9 cellular contexts compared by ENCODE assay signal in the genomic region with DNA sequence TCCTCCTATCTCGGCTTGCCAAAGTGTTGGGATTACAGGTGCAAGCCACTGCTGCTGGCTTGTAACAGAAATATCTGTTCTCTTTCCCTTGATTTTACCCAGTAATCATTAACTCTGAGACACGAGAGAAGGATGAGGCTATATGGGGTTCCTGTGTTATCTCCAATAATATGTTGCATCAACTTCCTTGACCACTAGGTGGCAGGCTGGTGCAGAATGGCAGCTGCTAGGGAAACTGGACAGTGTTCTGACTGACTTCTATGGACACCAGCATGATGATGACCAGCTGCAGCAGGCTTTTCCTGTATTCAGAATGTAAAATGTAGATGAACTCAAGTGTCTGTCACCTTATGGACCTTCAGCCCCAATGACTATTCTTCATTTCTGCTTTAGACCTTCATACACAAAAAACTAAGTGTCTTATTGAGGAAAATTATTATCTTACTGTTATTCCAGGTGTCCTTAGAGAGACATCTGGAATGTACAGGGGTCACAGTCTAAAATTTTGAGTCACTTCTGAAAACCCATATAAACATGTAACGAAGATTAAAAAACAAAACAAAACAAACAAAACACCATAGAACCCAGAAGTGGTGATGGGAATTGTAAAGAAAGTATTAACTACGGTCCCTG. TPM values are rescaled to one million over a fixed set of nuclear protein-coding genes. Genes with fewer than 3 reads are reported as not detected.
DNase-seq lines count a peak whose midpoint lies in the region; ATAC-seq and TF ChIP-seq lines count a peak whose summit lies in the region.
"Had no signal": no experiment of that assay in that cellular context is flagged by ENCODE, and none has a peak within 500 bp of the region (broad histone marks: within the 10 kb centered on the region; RNA-seq: fewer than 3 reads in every experiment).

No MANE protein-coding gene starts in this region.

- no peak overlapping the region for H3K4me3 ChIP-seq in dorsolateral prefrontal cortex

- peak in 10 of 14 donors; percentile 13 to 72 (median 34) for DNase-seq in C1 segment of cervical spinal cord (lab: John Stamatoyannopoulos, UW)
- peak; percentile 79 for DNase-seq in NCI-H460 (ENCODE audit: extremely low read depth, low read depth)
- peak; percentile 61 for DNase-seq in activated CD4-positive, alpha-beta T cell treated with anti-CD3 and anti-CD28 coated beads, Interleukin-2, amount 50 U/mL, for 1 hour
- peak; percentile 26 to 85 (median 62) for DNase-seq in dorsolateral prefrontal cortex
- DNase-seq in memory B cell (ENCODE audit: low spot score in 2 of 2), result peak; percentile 66 to 68
- peak; percentile 52 for DNase-seq in stimulated activated CD8-positive, alpha-beta memory T cell treated with anti-CD3 and anti-CD28 coated beads, Interleukin-4, amount 100 ng/mL, for 24 hours (ENCODE audit: low read depth)

- no peak overlapping the region for H3K4me3 Mint-ChIP-seq in memory B cell
- H3K4me3 Mint-ChIP-seq: T-helper 1 cell treated with Interleukin-12 subunit alpha and Interleukin-12 subunit beta and Interleukin-4 antibody, amounts not matched to agents 30 μg/mL and 1 μg/mL, for 36 hours had no signal

- no peaks in the 10 kb centered on the region for H3K36me3 Mint-ChIP-seq in memory B cell

- peaks cover 0 to 3% (median 0%) of the 10 kb centered on the region in 45 donors for H3K27me3 ChIP-seq in dorsolateral prefrontal cortex

- H3K9me3 Mint-ChIP-seq in memory B cell, result no peaks in the 10 kb centered on the region
- H3K9me3 Mint-ChIP-seq: T-helper 1 cell treated with Interleukin-12 subunit alpha and Interleukin-12 subunit beta and Interleukin-4 antibody, amounts not matched to agents 30 μg/mL and 1 μg/mL, for 36 hours had no signal

- ATAC-seq in GM18868 (IDR thresholded peaks at IDR 0.05; ENCODE audit: unreplicated experiment) (peak; percentile 84), HG03064 (IDR thresholded peaks at IDR 0.05; ENCODE audit: low read depth, unreplicated experiment) (peak; percentile 89), memory B cell (ENCODE audit: low read depth) (peak; percentile 76)

- intact Hi-C loops in dorsolateral prefrontal cortex (cut with DNase I), result loop anchor here (5.0 kb wide), 2 partner anchors 57 to 1532 kb away; partner anchors contain the start of gene COL12A1 (in 1 of the 2)

- no peak overlapping the region for H3K27ac Mint-ChIP-seq in memory B cell
- H3K27ac Mint-ChIP-seq: T-helper 1 cell treated with Interleukin-12 subunit alpha and Interleukin-12 subunit beta and Interleukin-4 antibody, amounts not matched to agents 30 μg/mL and 1 μg/mL, for 36 hours had no signal

- TF ChIP-seq CTCF in dorsolateral prefrontal cortex (IDR thresholded peaks at IDR 0.05 in 54 of 56, conservative IDR thresholded peaks at IDR 0.05 in 2 of 56; ENCODE audit: low read depth in 1 of 56, partially characterized antibody in 56 of 56), result peak; percentile 75 to 94 (median 86)

- no peak overlapping the region for H3K27ac ChIP-seq in dorsolateral prefrontal cortex

- H3K4me1 Mint-ChIP-seq in memory B cell, result peaks cover 3% of the 10 kb centered on the region

- peaks cover 2% of the 10 kb centered on the region for H3K27me3 Mint-ChIP-seq in memory B cell

RNA-seq across cellular contexts. Expression of gene CD109, which starts 20.4 kb away (rescaled TPM):
- 36.3 and 43.6 TPM in 2 replicates for total RNA-seq in NCI-H460 (2014; rRNA removed; shearing (Covaris generic))
- polyA plus RNA-seq in NCI-H460 (2014; cell fraction: nucleus; rRNA removed), result 16.7 and 28.3 TPM in 2 replicates
- 10 to 100 TPM in 2 of 120 experiments, 1 to 10 TPM in 118; 1.3 to 13.2 (median 5.1) TPM for total RNA-seq in dorsolateral prefrontal cortex

RNA-seq across cellular contexts. Expression of gene SLC17A5, which starts 21.8 kb away (rescaled TPM):
- 9.4 and 11.7 TPM in 2 replicates for total RNA-seq in NCI-H460 (2014; rRNA removed; shearing (Covaris generic))
- 5.1 and 7.0 TPM in 2 replicates for polyA plus RNA-seq in NCI-H460 (2014; cell fraction: nucleus; rRNA removed)
- 10 to 100 TPM; 10.8 to 27.7 (median 16.8) TPM for total RNA-seq in dorsolateral prefrontal cortex
